In genomic region chr19:4077800-4078683, GRCh38 we compare ENCODE assay signal across 8 cellular contexts. TPM values are rescaled to one million over a fixed set of nuclear protein-coding genes. Genes with fewer than 3 reads are reported as not detected.
DNase-seq lines count a peak whose midpoint lies in the region; ATAC-seq and TF ChIP-seq lines count a peak whose summit lies in the region.

No MANE protein-coding gene starts in this region.

- H3K27ac Mint-ChIP-seq in activated CD4-positive, alpha-beta T cell treated with anti-CD3 and anti-CD28 coated beads for 36 hours: peak overlapping the region; percentile 75
- H3K27ac Mint-ChIP-seq in activated B cell treated with CpG ODN at 0.5 μM for 24 hours (peak overlapping the region; percentile 90), endodermal cell (no peak overlapping the region), glutamatergic neuron (ENCODE audit: unreplicated experiment) (no peak overlapping the region)

- no peak overlapping the region for H3K27ac ChIP-seq in endodermal cell (ENCODE audit: low read depth, low read length)
- H3K27ac ChIP-seq in neuronal stem cell (replicated peaks; ENCODE audit: low read length): no peak overlapping the region

- H2BK5ac ChIP-seq in neuronal stem cell (ENCODE audit: low read length): no peak overlapping the region

- H3K27me3 Mint-ChIP-seq in activated CD4-positive, alpha-beta T cell treated with anti-CD3 and anti-CD28 coated beads for 36 hours: no peaks in the 10 kb centered on the region
- H3K27me3 Mint-ChIP-seq in activated B cell treated with CpG ODN at 0.5 μM for 24 hours: no peaks in the 10 kb centered on the region
- H3K27me3 Mint-ChIP-seq in endodermal cell (ENCODE audit: insufficient read depth): no peaks in the 10 kb centered on the region
- H3K27me3 Mint-ChIP-seq in glutamatergic neuron (ENCODE audit: unreplicated experiment): no peaks in the 10 kb centered on the region

- intact Hi-C loops in activated CD4-positive, alpha-beta T cell treated with anti-CD3 and anti-CD28 coated beads for 36 hours (cut with DNase I, micrococcal nuclease): loop anchor here in 1 of 2 experiments (1.0 kb wide), 1 partner anchor 10 kb away; no protein-coding TSS in a partner anchor
- intact Hi-C loops in activated B cell treated with CpG ODN at 0.5 μM for 24 hours (cut with micrococcal nuclease): loop anchor here (1.0 kb wide), 1 partner anchor 11 kb away; no protein-coding TSS in a partner anchor

- peak overlapping the region; percentile 84 for H2AFZ ChIP-seq in neuronal stem cell (ENCODE audit: low read length)

- H3K9me3 Mint-ChIP-seq in activated CD4-positive, alpha-beta T cell treated with anti-CD3 and anti-CD28 coated beads for 36 hours (ENCODE audit: low read depth): no peaks in the 10 kb centered on the region
- H3K9me3 Mint-ChIP-seq in activated B cell treated with CpG ODN at 0.5 μM for 24 hours (no peaks in the 10 kb centered on the region), endodermal cell (no peaks in the 10 kb centered on the region), glutamatergic neuron (ENCODE audit: unreplicated experiment) (no peaks in the 10 kb centered on the region)

- H3K9me3 ChIP-seq in endodermal cell (ENCODE audit: control insufficient read depth, low read length) (no peaks in the 10 kb centered on the region), neuronal stem cell (replicated peaks in 1 of 2; ENCODE audit: control insufficient read depth in 2 of 2, insufficient read depth in 1 of 2, low read depth in 1 of 2, low read length in 2 of 2) (no peaks in the 10 kb centered on the region)

- no peak for TF ChIP-seq CTCF in activated B cell treated with CpG ODN at 0.5 μM for 24 hours (IDR thresholded peaks at IDR 0.05)
- TF ChIP-seq CTCF in endodermal cell (conservative IDR thresholded peaks at IDR 0.05): no peak
- TF ChIP-seq CTCF in glutamatergic neuron (IDR thresholded peaks at IDR 0.05; ENCODE audit: partially characterized antibody, unreplicated experiment): no peak

- H3K4me1 Mint-ChIP-seq in activated CD4-positive, alpha-beta T cell treated with anti-CD3 and anti-CD28 coated beads for 36 hours: peaks cover 33% of the 10 kb centered on the region
- H3K4me1 Mint-ChIP-seq in activated B cell treated with CpG ODN at 0.5 μM for 24 hours: peaks cover 19% of the 10 kb centered on the region
- H3K4me1 Mint-ChIP-seq in endodermal cell: no peaks in the 10 kb centered on the region
- no peaks in the 10 kb centered on the region for H3K4me1 Mint-ChIP-seq in glutamatergic neuron (ENCODE audit: low read depth, unreplicated experiment)

- H3K9ac ChIP-seq in endodermal cell (ENCODE audit: extremely low read depth, low read length, poor library complexity, severe bottlenecking) (no peak overlapping the region), neuronal stem cell (ENCODE audit: low read depth, low read length, poor library complexity) (no peak overlapping the region)

- no peaks in the 10 kb centered on the region for H3K36me3 Mint-ChIP-seq in activated CD4-positive, alpha-beta T cell treated with anti-CD3 and anti-CD28 coated beads for 36 hours (ENCODE audit: low read depth)
- H3K36me3 Mint-ChIP-seq in activated B cell treated with CpG ODN at 0.5 μM for 24 hours (ENCODE audit: low read depth): no peaks in the 10 kb centered on the region
- H3K36me3 Mint-ChIP-seq in endodermal cell (ENCODE audit: low read depth): no peaks in the 10 kb centered on the region
- H3K36me3 Mint-ChIP-seq in glutamatergic neuron (ENCODE audit: unreplicated experiment): no peaks in the 10 kb centered on the region

- POLR2A ChIA-PET in activated CD4-positive, alpha-beta T cell treated with anti-CD3 and anti-CD28 coated beads for 36 hours (lab: Charles Lee): interaction anchor here (0.6 kb wide), 1 partner anchor 1237 kb away, joined by 3 read pairs; the partner anchor contains the start of gene ZNF555
- POLR2A ChIA-PET in activated B cell treated with CpG ODN at 0.5 μM for 24 hours (lab: Charles Lee): interaction anchor here (0.6 to 3.9 kb wide), 19 partner anchors 11 to 1421 kb away, joined by 3 to 29 read pairs (median 5); partner anchors contain the start of genes EEF2 and ZBTB7A

- peaks cover 1% of the 10 kb centered on the region for H3K79me1 ChIP-seq in neuronal stem cell (ENCODE audit: low read depth, low read length)

- no peak overlapping the region for H4K91ac ChIP-seq in neuronal stem cell (ENCODE audit: low read depth, low read length, poor library complexity)

- H3K4me3 Mint-ChIP-seq in activated CD4-positive, alpha-beta T cell treated with anti-CD3 and anti-CD28 coated beads for 36 hours: peak overlapping the region; percentile 54
- H3K4me3 Mint-ChIP-seq in activated B cell treated with CpG ODN at 0.5 μM for 24 hours: peak overlapping the region; percentile 88
- no peak overlapping the region for H3K4me3 Mint-ChIP-seq in endodermal cell
- no peak overlapping the region for H3K4me3 Mint-ChIP-seq in glutamatergic neuron (ENCODE audit: unreplicated experiment)

- peak; percentile 80 for DNase-seq in activated CD4-positive, alpha-beta T cell treated with anti-CD3 and anti-CD28 coated beads for 36 hours
- DNase-seq in activated CD4-positive, alpha-beta T cell treated with anti-CD3 and anti-CD28 coated beads for 1 hour: no peak
- DNase-seq in activated B cell treated with CpG ODN at 0.5 μM for 24 hours (peak; percentile 52), endodermal cell (peak; percentile 68), neuronal stem cell (ENCODE audit: low spot score) (no peak), occipital lobe (lab: John Stamatoyannopoulos, UW) (no peak), NCI-H1436 (lab: John Stamatoyannopoulos, UW) (no peak), glutamatergic neuron (no peak)

- no peak overlapping the region for H3K14ac ChIP-seq in neuronal stem cell (ENCODE audit: low read length)

- H3K36me3 ChIP-seq in endodermal cell (ENCODE audit: control insufficient read depth, insufficient read depth, low read length) (no peaks in the 10 kb centered on the region), neuronal stem cell (replicated peaks in 1 of 2; ENCODE audit: control insufficient read depth in 2 of 2, insufficient read depth in 2 of 2, low read length in 2 of 2) (no peaks in the 10 kb centered on the region)

- no peaks in the 10 kb centered on the region for H3K4me1 ChIP-seq in endodermal cell (ENCODE audit: control insufficient read depth, insufficient read depth, low read length)
- peaks cover 0 to 5% of the 10 kb centered on the region in 2 donors for H3K4me1 ChIP-seq in neuronal stem cell (ENCODE audit: control insufficient read depth in 2 of 2, insufficient read depth in 1 of 2, low read depth in 1 of 2, low read length in 2 of 2)

- H2BK120ac ChIP-seq in neuronal stem cell (ENCODE audit: low read depth, low read length): no peak overlapping the region

- WGBS in endodermal cell (ENCODE audit: insufficient coverage in 1 of 2, insufficient read length in 1 of 2), 2 experiments: 72% methylated on average over 11 to 28 of the region's 33 CpGs
- WGBS in neuronal stem cell (ENCODE audit: extremely low coverage in 2 of 2, insufficient read length in 2 of 2, insufficient replicate concordance in 1 of 2), 2 donors: no CpG with 5 or more reads among the region's 33 CpGs

- no peak overlapping the region for H2BK12ac ChIP-seq in neuronal stem cell (ENCODE audit: low read length)

- H2BK15ac ChIP-seq in neuronal stem cell (ENCODE audit: low read length): no peak overlapping the region

- no peak overlapping the region for H3K4ac ChIP-seq in neuronal stem cell (ENCODE audit: low read length)

- peak overlapping the region; percentile 55 for H3K23ac ChIP-seq in neuronal stem cell (ENCODE audit: low read depth, low read length, poor library complexity)

- H4K8ac ChIP-seq in neuronal stem cell (ENCODE audit: low read depth, low read length): no peak overlapping the region

- H3K18ac ChIP-seq in neuronal stem cell (ENCODE audit: low read length): no peak overlapping the region

- H3K4me2 ChIP-seq in neuronal stem cell (ENCODE audit: insufficient read depth, low read length, poor library complexity, severe bottlenecking): no peak overlapping the region

- H3K4me3 ChIP-seq in endodermal cell (ENCODE audit: low read length) (no peak overlapping the region), neuronal stem cell (ENCODE audit: low read length in 2 of 2) (peak overlapping the region in 1 of 2 donors; percentile 36)

- CTCF ChIA-PET in activated CD4-positive, alpha-beta T cell treated with anti-CD3 and anti-CD28 coated beads for 36 hours (lab: Charles Lee): interaction anchor here (0.6 kb wide), 1 partner anchor 93 kb away, joined by 3 read pairs; no protein-coding TSS in a partner anchor
- CTCF ChIA-PET in activated B cell treated with CpG ODN at 0.5 μM for 24 hours (lab: Charles Lee): no interaction called here

- peak overlapping the region; percentile 56 for H2AK5ac ChIP-seq in neuronal stem cell (ENCODE audit: low read depth, low read length)

- peak; percentile 59 for ATAC-seq in activated CD4-positive, alpha-beta T cell treated with anti-CD3 and anti-CD28 coated beads for 36 hours
- peak; percentile 88 for ATAC-seq in activated B cell treated with CpG ODN at 0.5 μM for 24 hours (ENCODE audit: low read depth)

- H3K27me3 ChIP-seq in endodermal cell (ENCODE audit: control insufficient read depth, insufficient read depth, low read length, poor library complexity, severe bottlenecking) (no peaks in the 10 kb centered on the region), neuronal stem cell (ENCODE audit: control insufficient read depth in 3 of 3, insufficient read depth in 3 of 3, low read depth in 1 of 3, low read length in 3 of 3) (peaks cover 0 to 2% (median 0%) of the 10 kb centered on the region in 3 experiments)

RNA-seq across cellular contexts. Expression of gene ZBTB7A, which starts 11.3 kb away (rescaled TPM):
- 10 to 100 TPM; 24.0 to 26.4 TPM for total RNA-seq in activated CD4-positive, alpha-beta T cell treated with anti-CD3 and anti-CD28 coated beads for 36 hours
- 44.5 and 49.2 TPM in 2 replicates for total RNA-seq in activated B cell treated with CpG ODN at 0.5 μM for 24 hours
- 10 to 100 TPM; 19.2 to 22.1 TPM for total RNA-seq in endodermal cell
- polyA plus RNA-seq in endodermal cell (2013, experiment 1 of 2): 7.5 TPM
- 7.2 TPM for polyA plus RNA-seq in endodermal cell (2013, experiment 2 of 2)
- polyA plus RNA-seq in neuronal stem cell (2013, experiment 1 of 2): 9.3 TPM
- 10.2 TPM for polyA plus RNA-seq in neuronal stem cell (2013, experiment 2 of 2)
- 2.0 TPM for total RNA-seq in occipital lobe
- total RNA-seq in glutamatergic neuron (ENCODE audit: unreplicated experiment): 21.8 TPM

RNA-seq across cellular contexts. Expression of gene MAP2K2, which starts 45.9 kb away (rescaled TPM):
- 100 to 1,000 TPM; 108 to 133 TPM for total RNA-seq in activated CD4-positive, alpha-beta T cell treated with anti-CD3 and anti-CD28 coated beads for 36 hours
- 126 TPM in 2 replicates for total RNA-seq in activated B cell treated with CpG ODN at 0.5 μM for 24 hours
- 100 to 1,000 TPM; 191 TPM for total RNA-seq in endodermal cell
- 129 TPM for polyA plus RNA-seq in endodermal cell (2013, experiment 1 of 2)
- 131 TPM for polyA plus RNA-seq in endodermal cell (2013, experiment 2 of 2)
- polyA plus RNA-seq in neuronal stem cell (2013, experiment 1 of 2): 165 TPM
- polyA plus RNA-seq in neuronal stem cell (2013, experiment 2 of 2): 164 TPM
- total RNA-seq in occipital lobe: 61.3 TPM
- 148 TPM for total RNA-seq in glutamatergic neuron (ENCODE audit: unreplicated experiment)

Comparison
In these comparisons a context has a peak if more than half of its experiments do, and no peak if none do; other contexts are left out.
1. DNase-seq: peak in activated CD4-positive, alpha-beta T cell treated with anti-CD3 and anti-CD28 coated beads for 36 hours (single experiment), activated B cell treated with CpG ODN at 0.5 μM for 24 hours (single experiment) and endodermal cell (single experiment); none in activated CD4-positive, alpha-beta T cell treated with anti-CD3 and anti-CD28 coated beads for 1 hour (single experiment), neuronal stem cell (single experiment), occipital lobe (single experiment), NCI-H1436 (single experiment) and glutamatergic neuron (single experiment).
2. H3K27ac Mint-ChIP-seq: peak in activated CD4-positive, alpha-beta T cell treated with anti-CD3 and anti-CD28 coated beads for 36 hours (single experiment) and activated B cell treated with CpG ODN at 0.5 μM for 24 hours (single experiment); none in endodermal cell (single experiment) and glutamatergic neuron (single experiment).
3. H3K4me3 Mint-ChIP-seq: peak in activated CD4-positive, alpha-beta T cell treated with anti-CD3 and anti-CD28 coated beads for 36 hours (single experiment) and activated B cell treated with CpG ODN at 0.5 μM for 24 hours (single experiment); none in endodermal cell (single experiment) and glutamatergic neuron (single experiment).